In genomic region chrX:12946838-12947544, GRCh38 we compare ENCODE assay signal across 8 cellular contexts. TPM values are rescaled to one million over a fixed set of nuclear protein-coding genes. Genes with fewer than 3 reads are reported as not detected.
DNase-seq lines count a peak whose midpoint lies in the region; FAIRE-seq and TF ChIP-seq lines count a peak whose summit lies in the region.

No MANE protein-coding gene starts in this region.

- H3K27me3 Mint-ChIP-seq in activated CD4-positive, alpha-beta memory T cell treated with anti-CD3 and anti-CD28 coated beads for 36 hours, result no peaks in the 10 kb centered on the region

- H3K9me3 Mint-ChIP-seq in activated CD4-positive, alpha-beta memory T cell treated with anti-CD3 and anti-CD28 coated beads for 36 hours, result no peaks in the 10 kb centered on the region

- H3K4me3 ChIP-seq in H1 (ENCODE audit: extremely low read depth in 1 of 4, insufficient read depth in 2 of 4, low read depth in 3 of 4, low read length in 4 of 4) (no peak overlapping the region), mesenchymal stem cell (ENCODE audit: insufficient read depth in 1 of 2, low read depth in 1 of 2, low read length in 2 of 2) (no peak overlapping the region)

- DNase-seq in DMS53 treated with DMSO at 0.1 percent for 48 hours (lab: John Stamatoyannopoulos, UW; ENCODE audit: unreplicated experiment) (peak; percentile 46), HK-2 (ENCODE audit: unreplicated experiment) (peak; percentile 85), NCI-H774 (lab: John Stamatoyannopoulos, UW) (peak; percentile 55), H1 (ENCODE audit: low read depth in 1 of 2, low spot score in 2 of 2) (peak; percentile 54 to 86), mesenchymal stem cell (peak; percentile 79), GM12891 (ENCODE audit: insufficient read length, low spot score) (no peak)
- DNase-seq in activated CD4-positive, alpha-beta memory T cell treated with anti-CD3 and anti-CD28 coated beads for 36 hours, result peak; percentile 80
- DNase-seq in stimulated activated CD8-positive, alpha-beta memory T cell treated with anti-CD3 and anti-CD28 coated beads, Interleukin-4, amount 100 ng/mL, for 48 hours, result peak; percentile 84

- H2AK5ac ChIP-seq in H1 (ENCODE audit: low read depth, low read length) (no peak overlapping the region), mesenchymal stem cell (ENCODE audit: low read length, severe bottlenecking) (no peak overlapping the region)

- TF ChIP-seq CTCF in H1 (IDR thresholded peaks at IDR 0.05; ENCODE audit: control extremely low read depth in 1 of 3, insufficient read depth in 1 of 3, low read depth in 1 of 3, low read length in 3 of 3), result peak; percentile 62 to 100 (median 90)

- H3K4me2 ChIP-seq in H1 (ENCODE audit: insufficient read depth in 1 of 2, low read depth in 2 of 2, low read length in 2 of 2) (no peak overlapping the region), mesenchymal stem cell (ENCODE audit: low read length, poor library complexity, severe bottlenecking) (no peak overlapping the region)

- no peak overlapping the region for H3K23ac ChIP-seq in H1 (ENCODE audit: insufficient read length)
- no peak overlapping the region for H3K23ac ChIP-seq in mesenchymal stem cell (ENCODE audit: low read length in 2 of 2)

- peak overlapping the region; percentile 57 for H3K4me3 Mint-ChIP-seq in activated CD4-positive, alpha-beta memory T cell treated with anti-CD3 and anti-CD28 coated beads for 36 hours

- peak overlapping the region; percentile 96 for H3K27ac Mint-ChIP-seq in activated CD4-positive, alpha-beta memory T cell treated with anti-CD3 and anti-CD28 coated beads for 36 hours

- H4K5ac ChIP-seq in H1 (ENCODE audit: insufficient read length, low read depth, low read length), result peak overlapping the region; percentile 60

- H2BK12ac ChIP-seq in H1 (ENCODE audit: low read depth, low read length) (no peak overlapping the region), mesenchymal stem cell (ENCODE audit: low read length in 2 of 2) (no peak overlapping the region)

- no peaks in the 10 kb centered on the region for H3K23me2 ChIP-seq in H1 (ENCODE audit: low read depth, low read length)

- H2BK20ac ChIP-seq in H1 (ENCODE audit: low read length), result no peak overlapping the region

- H4K20me1 ChIP-seq in H1 (replicated peaks in 1 of 2; ENCODE audit: control insufficient read depth in 1 of 2, insufficient read depth in 2 of 2, low read length in 2 of 2), result no peaks in the 10 kb centered on the region

- H3K36me3 Mint-ChIP-seq in activated CD4-positive, alpha-beta memory T cell treated with anti-CD3 and anti-CD28 coated beads for 36 hours, result no peaks in the 10 kb centered on the region

- H4K8ac ChIP-seq in H1 (ENCODE audit: extremely low read depth, insufficient read depth, low read length) (no peak overlapping the region), mesenchymal stem cell (ENCODE audit: low read length) (no peak overlapping the region)

- peak; percentile 79 to 83 for TF ChIP-seq RAD21 in H1 (IDR thresholded peaks at IDR 0.05 in 1 of 2, conservative IDR thresholded peaks at IDR 0.05 in 1 of 2; ENCODE audit: low read depth in 2 of 2, low read length in 2 of 2)

- FAIRE-seq in H1 (lab: Jason Lieb, UNC) (no peak), GM12891 (lab: Jason Lieb, UNC) (no peak)

- H2AFZ ChIP-seq in H1 (ENCODE audit: low read length) (no peak overlapping the region), mesenchymal stem cell (ENCODE audit: low read depth, low read length) (no peak overlapping the region)

- no peaks in the 10 kb centered on the region for H3K79me2 ChIP-seq in H1 (ENCODE audit: control insufficient read depth in 1 of 2, insufficient read depth in 2 of 2, low read length in 2 of 2)

- H3K27me3 ChIP-seq in H1 (replicated peaks in 1 of 4; ENCODE audit: control insufficient read depth in 3 of 4, extremely low read depth in 1 of 4, insufficient read depth in 3 of 4, low read length in 3 of 4), result no peaks in the 10 kb centered on the region
- peaks cover 0 to 11% of the 10 kb centered on the region in 2 experiments for H3K27me3 ChIP-seq in mesenchymal stem cell (ENCODE audit: control insufficient read depth in 1 of 2, insufficient read depth in 1 of 2, low read length in 2 of 2)

- H3K4me1 ChIP-seq in H1 (replicated peaks in 1 of 4; ENCODE audit: control insufficient read depth in 3 of 4, insufficient read depth in 4 of 4, low read length in 3 of 4) (peaks cover 0 to 7% (median 5%) of the 10 kb centered on the region in 4 experiments; a peak in 5 of 7 replicates), mesenchymal stem cell (ENCODE audit: control insufficient read depth, insufficient read depth, low read depth, low read length) (peaks cover 2% of the 10 kb centered on the region)

- no peak overlapping the region for H3K9ac ChIP-seq in H1 (replicated peaks in 1 of 4; ENCODE audit: extremely low read depth in 1 of 4, low read depth in 3 of 4, low read length in 3 of 4)
- peak overlapping the region; percentile 82 for H3K9ac ChIP-seq in mesenchymal stem cell (ENCODE audit: low read length)

- H3K27ac ChIP-seq in H1 (ENCODE audit: low read depth, low read length) (peak overlapping the region; percentile 67; the same call in 1 of the 2 replicates), mesenchymal stem cell (ENCODE audit: low read length, poor library complexity, severe bottlenecking) (peak overlapping the region; percentile 84)

- TF ChIP-seq POLR2A in H1 (IDR thresholded peaks at IDR 0.05; ENCODE audit: control extremely low read depth in 1 of 2, low read depth in 2 of 2, low read length in 2 of 2) (no peak), GM12891 (IDR thresholded peaks at IDR 0.05; ENCODE audit: low read depth, low read length) (no peak)

- H3K14ac ChIP-seq in H1 (ENCODE audit: insufficient read length), result no peak overlapping the region
- H3K14ac ChIP-seq in mesenchymal stem cell (ENCODE audit: low read length in 2 of 2), result no peak overlapping the region

- H3K36me3 ChIP-seq in H1 (ENCODE audit: control insufficient read depth in 2 of 4, insufficient read depth in 4 of 4, low read length in 3 of 4), result no peaks in the 10 kb centered on the region
- no peaks in the 10 kb centered on the region for H3K36me3 ChIP-seq in mesenchymal stem cell (ENCODE audit: control insufficient read depth in 1 of 2, insufficient read depth in 2 of 2, low read depth in 1 of 2, low read length in 2 of 2)

- H2BK120ac ChIP-seq in H1 (replicated peaks; ENCODE audit: low read depth, low read length) (no peak overlapping the region), mesenchymal stem cell (ENCODE audit: low read depth, low read length) (no peak overlapping the region)

- H4K91ac ChIP-seq in H1 (replicated peaks; ENCODE audit: insufficient read length, low read length) (no peak overlapping the region), mesenchymal stem cell (ENCODE audit: low read length) (no peak overlapping the region)

- no peaks in the 10 kb centered on the region for H3K9me3 ChIP-seq in H1 (ENCODE audit: insufficient read depth in 2 of 2, low read depth in 1 of 2, low read length in 1 of 2)
- H3K9me3 ChIP-seq in mesenchymal stem cell (ENCODE audit: control insufficient read depth, low read length), result no peaks in the 10 kb centered on the region

- TF ChIP-seq EP300 in H1 (IDR thresholded peaks at IDR 0.05; ENCODE audit: borderline replicate concordance in 1 of 2, low read depth in 2 of 2, low read length in 2 of 2), result 0 out of 3 replicates have a peak, but pooled peaks of 1 of the 2 experiments have one; percentile 15

- peaks cover 55% of the 10 kb centered on the region for H3K4me1 Mint-ChIP-seq in activated CD4-positive, alpha-beta memory T cell treated with anti-CD3 and anti-CD28 coated beads for 36 hours (ENCODE audit: low read depth)

- no peak overlapping the region for H3K4ac ChIP-seq in H1 (replicated peaks; ENCODE audit: insufficient read length, low read depth, low read length)
- H3K4ac ChIP-seq in mesenchymal stem cell (ENCODE audit: low read depth in 1 of 2, low read length in 2 of 2), result peak overlapping the region in 1 of 2 experiments; percentile 80

- intact Hi-C loops in activated CD4-positive, alpha-beta memory T cell treated with anti-CD3 and anti-CD28 coated beads for 36 hours (cut with micrococcal nuclease), result loop anchor here (1.0 to 5.0 kb wide), 3 partner anchors 320 to 555 kb away; no protein-coding TSS in a partner anchor

- H2BK5ac ChIP-seq in H1 (ENCODE audit: low read depth, low read length), result 0 out of 2 replicates have a peak overlapping the region, but pooled peaks have one; percentile 63
- peak overlapping the region; percentile 9 for H2BK5ac ChIP-seq in mesenchymal stem cell (ENCODE audit: low read depth, low read length, poor library complexity, severe bottlenecking)

- CTCF ChIA-PET in activated CD4-positive, alpha-beta memory T cell treated with anti-CD3 and anti-CD28 coated beads for 36 hours (lab: Charles Lee), result interaction anchor here (0.6 to 3.5 kb wide), 64 partner anchors 11 to 1085 kb away, joined by 3 to 107 read pairs (median 4); partner anchors contain the start of genes OFD1 and TRAPPC2
- CTCF ChIA-PET in H1 (lab: Charles Lee; ENCODE audit: partially characterized antibody), result interaction anchor here (0.6 to 2.2 kb wide), 34 partner anchors 10 to 800 kb away, joined by 3 to 10 read pairs (median 3); no protein-coding TSS in a partner anchor

- POLR2A ChIA-PET in activated CD4-positive, alpha-beta memory T cell treated with anti-CD3 and anti-CD28 coated beads for 36 hours (lab: Charles Lee), result interaction anchor here (0.6 to 17.1 kb wide), 9 partner anchors 9 to 541 kb away, joined by 3 to 426 read pairs (median 4); partner anchors contain the start of genes PRPS2 and TMSB4X
- POLR2A ChIA-PET in H1 (lab: Charles Lee; ENCODE audit: partially characterized antibody), result interaction anchor here (0.5 to 1.3 kb wide), 5 partner anchors 27 to 674 kb away, joined by 3 to 5 read pairs (median 3); no protein-coding TSS in a partner anchor

- 44% methylated on average over 5 of the region's 5 CpGs; no CpG with 5 or more reads in 1 of the 2 experiments for WGBS in H1 (ENCODE audit: extremely low coverage in 1 of 2, insufficient coverage in 1 of 2, insufficient read length in 1 of 2, insufficient replicate concordance in 2 of 2, low coverage in 1 of 2, low lambda C conversion rate in 2 of 2, missing lambda C conversion rate in 1 of 2), 2 experiments
- WGBS in mesenchymal stem cell, result 33% methylated on average over 3 of the region's 5 CpGs

- no peaks in the 10 kb centered on the region for H3K79me1 ChIP-seq in H1 (ENCODE audit: low read depth, low read length)
- H3K79me1 ChIP-seq in mesenchymal stem cell (replicated peaks; ENCODE audit: low read length, poor library complexity, severe bottlenecking), result no peaks in the 10 kb centered on the region

- H2BK15ac ChIP-seq in H1 (ENCODE audit: low read length) (no peak overlapping the region), mesenchymal stem cell (ENCODE audit: low read depth, poor library complexity, severe bottlenecking) (no peak overlapping the region)

- no peak overlapping the region for H3K56ac ChIP-seq in H1 (replicated peaks; ENCODE audit: insufficient read length, low read depth, low read length)

- H3K18ac ChIP-seq in H1 (ENCODE audit: extremely low read depth, low read length) (no peak overlapping the region), mesenchymal stem cell (ENCODE audit: low read depth in 1 of 2, low read length in 2 of 2) (no peak overlapping the region)

RNA-seq across cellular contexts. Expression of gene TMSB4X, which starts 27.9 kb away (rescaled TPM):
- total RNA-seq in activated CD4-positive, alpha-beta memory T cell treated with anti-CD3 and anti-CD28 coated beads for 36 hours, result 1,000 to 10,000 TPM; 6,087 to 6,256 TPM
- total RNA-seq in H1 (2021; fragmentation: NEBNext Ultra II Directional; extraction: Animal tissue kit (Norgen Biotek cat#: 25700)), result 2,063 and 2,127 TPM in 2 replicates
- polyA plus RNA-seq in H1 (2011; rRNA removed), result 898 and 2,112 TPM in 2 replicates
- 2,037 TPM for polyA plus RNA-seq in H1 (2011; cell fraction: cytosol; rRNA removed)
- polyA plus RNA-seq in H1 (2011; cell fraction: nucleus; rRNA removed), result 1,449 TPM
- 3,988 to 5,303 TPM (median 4,778 TPM) in 4 replicates for polyA plus RNA-seq in H1 (2012, experiment 1 of 2)
- polyA plus RNA-seq in H1 (2012, experiment 2 of 2), result 2,070 TPM
- polyA plus RNA-seq in H1 (2013, experiment 1 of 2), result 2,940 TPM
- 3,080 TPM for polyA plus RNA-seq in H1 (2013, experiment 2 of 2)
- 1,070 and 1,196 TPM in 2 replicates for polyA minus RNA-seq in H1 (2011; rRNA and poly(A)+ RNA removed)
- 423 TPM for polyA minus RNA-seq in H1 (2011; cell fraction: cytosol; rRNA and poly(A)+ RNA removed)
- polyA minus RNA-seq in H1 (2011; cell fraction: nucleus; rRNA and poly(A)+ RNA removed), result 584 TPM
- 9,006 TPM for polyA plus RNA-seq in mesenchymal stem cell (2013, experiment 1 of 2)
- 8,811 TPM for polyA plus RNA-seq in mesenchymal stem cell (2013, experiment 2 of 2)
- polyA plus RNA-seq in GM12891 (2012; ENCODE audit: low read depth, missing spikeins), result 22,419 TPM

RNA-seq across cellular contexts. Expression of gene TLR8, which starts 40.6 kb away (rescaled TPM):
- not detected for total RNA-seq in activated CD4-positive, alpha-beta memory T cell treated with anti-CD3 and anti-CD28 coated beads for 36 hours
- not detected in 2 replicates for total RNA-seq in H1 (2021; fragmentation: NEBNext Ultra II Directional; extraction: Animal tissue kit (Norgen Biotek cat#: 25700))
- not detected in 2 replicates for polyA plus RNA-seq in H1 (2011; rRNA removed)
- polyA plus RNA-seq in H1 (2011; cell fraction: cytosol; rRNA removed), result not detected
- polyA plus RNA-seq in H1 (2011; cell fraction: nucleus; rRNA removed), result not detected
- not detected in 4 replicates for polyA plus RNA-seq in H1 (2012, experiment 1 of 2)
- not detected for polyA plus RNA-seq in H1 (2012, experiment 2 of 2)
- polyA plus RNA-seq in H1 (2013, experiment 1 of 2), result not detected
- not detected for polyA plus RNA-seq in H1 (2013, experiment 2 of 2)
- polyA minus RNA-seq in H1 (2011; rRNA and poly(A)+ RNA removed), result not detected in 2 replicates
- polyA minus RNA-seq in H1 (2011; cell fraction: cytosol; rRNA and poly(A)+ RNA removed), result not detected
- not detected for polyA minus RNA-seq in H1 (2011; cell fraction: nucleus; rRNA and poly(A)+ RNA removed)
- not detected for polyA plus RNA-seq in mesenchymal stem cell (2013, experiment 1 of 2)
- not detected for polyA plus RNA-seq in mesenchymal stem cell (2013, experiment 2 of 2)
- polyA plus RNA-seq in GM12891 (2012; ENCODE audit: low read depth, missing spikeins), result not detected
